1 cellular context compared by ENCODE assay signal in the genomic region with DNA sequence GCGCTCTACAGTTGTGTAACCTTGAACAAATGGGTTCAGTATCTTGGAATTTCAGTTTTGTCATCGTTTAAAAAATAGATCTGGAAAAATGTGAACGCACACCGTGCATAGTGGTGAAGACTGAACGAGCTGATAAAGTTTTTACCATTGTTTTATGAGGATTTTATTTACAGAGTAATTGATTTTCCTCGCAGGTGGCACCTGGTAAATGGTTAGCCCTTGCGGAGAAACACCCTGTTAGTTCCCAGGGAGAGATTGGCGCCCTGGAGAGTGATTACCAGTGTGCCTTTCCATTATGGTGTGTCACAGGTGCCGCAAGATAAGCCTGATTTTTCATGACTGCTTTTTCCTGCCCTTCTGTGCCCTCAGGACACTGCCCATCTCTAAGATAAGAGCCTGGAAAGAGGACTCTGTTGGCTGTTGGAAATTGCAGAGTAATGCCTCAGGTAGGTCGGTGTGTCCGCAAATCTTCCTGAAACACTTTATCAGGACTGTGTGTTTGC.
A peak's percentile ranks its signal among the peaks of the same experiment; 100 is the strongest.
TF ChIP-seq lines count a peak whose summit lies in the region.

No MANE protein-coding gene starts in this region.

TF ChIP-seq in HepG2, 621 proteins besides CTCF, POLR2A, EP300 and RAD21:
- TF ChIP-seq FOXK2 (IDR thresholded peaks at IDR 0.05) (no peak), SNAPC2 (CRISPR knock-in tag; IDR thresholded peaks at IDR 0.05) (0 out of 2 replicates have a peak, but pooled peaks have one; percentile 6), RFX5 (IDR thresholded peaks at IDR 0.05; ENCODE audit: low read depth, low read length) (peak; percentile 7; the same call in 1 of the 2 replicates), SAFB2 (CRISPR knock-in tag; IDR thresholded peaks at IDR 0.05; ENCODE audit: borderline replicate concordance, low read depth) (no peak), SMAD3 (CRISPR knock-in tag; IDR thresholded peaks at IDR 0.05) (no peak; the same call in 1 of the 2 replicates), ZNF567 (CRISPR knock-in tag; IDR thresholded peaks at IDR 0.05; ENCODE audit: borderline replicate concordance) (0 out of 2 replicates have a peak, but pooled peaks have one; percentile 11), PHB2 (IDR thresholded peaks at IDR 0.05; ENCODE audit: partially characterized antibody) (no peak)
- TF ChIP-seq, protein P1, sequence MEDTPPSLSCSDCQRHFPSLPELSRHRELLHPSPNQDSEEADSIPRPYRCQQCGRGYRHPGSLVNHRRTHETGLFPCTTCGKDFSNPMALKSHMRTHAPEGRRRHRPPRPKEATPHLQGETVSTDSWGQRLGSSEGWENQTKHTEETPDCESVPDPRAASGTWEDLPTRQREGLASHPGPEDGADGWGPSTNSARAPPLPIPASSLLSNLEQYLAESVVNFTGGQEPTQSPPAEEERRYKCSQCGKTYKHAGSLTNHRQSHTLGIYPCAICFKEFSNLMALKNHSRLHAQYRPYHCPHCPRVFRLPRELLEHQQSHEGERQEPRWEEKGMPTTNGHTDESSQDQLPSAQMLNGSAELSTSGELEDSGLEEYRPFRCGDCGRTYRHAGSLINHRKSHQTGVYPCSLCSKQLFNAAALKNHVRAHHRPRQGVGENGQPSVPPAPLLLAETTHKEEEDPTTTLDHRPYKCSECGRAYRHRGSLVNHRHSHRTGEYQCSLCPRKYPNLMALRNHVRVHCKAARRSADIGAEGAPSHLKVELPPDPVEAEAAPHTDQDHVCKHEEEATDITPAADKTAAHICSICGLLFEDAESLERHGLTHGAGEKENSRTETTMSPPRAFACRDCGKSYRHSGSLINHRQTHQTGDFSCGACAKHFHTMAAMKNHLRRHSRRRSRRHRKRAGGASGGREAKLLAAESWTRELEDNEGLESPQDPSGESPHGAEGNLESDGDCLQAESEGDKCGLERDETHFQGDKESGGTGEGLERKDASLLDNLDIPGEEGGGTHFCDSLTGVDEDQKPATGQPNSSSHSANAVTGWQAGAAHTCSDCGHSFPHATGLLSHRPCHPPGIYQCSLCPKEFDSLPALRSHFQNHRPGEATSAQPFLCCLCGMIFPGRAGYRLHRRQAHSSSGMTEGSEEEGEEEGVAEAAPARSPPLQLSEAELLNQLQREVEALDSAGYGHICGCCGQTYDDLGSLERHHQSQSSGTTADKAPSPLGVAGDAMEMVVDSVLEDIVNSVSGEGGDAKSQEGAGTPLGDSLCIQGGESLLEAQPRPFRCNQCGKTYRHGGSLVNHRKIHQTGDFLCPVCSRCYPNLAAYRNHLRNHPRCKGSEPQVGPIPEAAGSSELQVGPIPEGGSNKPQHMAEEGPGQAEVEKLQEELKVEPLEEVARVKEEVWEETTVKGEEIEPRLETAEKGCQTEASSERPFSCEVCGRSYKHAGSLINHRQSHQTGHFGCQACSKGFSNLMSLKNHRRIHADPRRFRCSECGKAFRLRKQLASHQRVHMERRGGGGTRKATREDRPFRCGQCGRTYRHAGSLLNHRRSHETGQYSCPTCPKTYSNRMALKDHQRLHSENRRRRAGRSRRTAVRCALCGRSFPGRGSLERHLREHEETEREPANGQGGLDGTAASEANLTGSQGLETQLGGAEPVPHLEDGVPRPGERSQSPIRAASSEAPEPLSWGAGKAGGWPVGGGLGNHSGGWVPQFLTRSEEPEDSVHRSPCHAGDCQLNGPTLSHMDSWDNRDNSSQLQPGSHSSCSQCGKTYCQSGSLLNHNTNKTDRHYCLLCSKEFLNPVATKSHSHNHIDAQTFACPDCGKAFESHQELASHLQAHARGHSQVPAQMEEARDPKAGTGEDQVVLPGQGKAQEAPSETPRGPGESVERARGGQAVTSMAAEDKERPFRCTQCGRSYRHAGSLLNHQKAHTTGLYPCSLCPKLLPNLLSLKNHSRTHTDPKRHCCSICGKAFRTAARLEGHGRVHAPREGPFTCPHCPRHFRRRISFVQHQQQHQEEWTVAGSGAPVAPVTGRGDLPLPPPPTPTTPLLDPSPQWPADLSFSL (CRISPR knock-in tag; IDR thresholded peaks at IDR 0.05) = 0 out of 2 replicates have a peak, but pooled peaks have one; percentile 4
